10 cellular contexts compared by ENCODE assay signal in genomic region chr18:12686100-12686499, GRCh38. TPM values are rescaled to one million over a fixed set of nuclear protein-coding genes. Genes with fewer than 3 reads are reported as not detected.
DNase-seq lines count a peak whose midpoint lies in the region; ATAC-seq, FAIRE-seq and TF ChIP-seq lines count a peak whose summit lies in the region.
"Had no signal": no experiment of that assay in that cellular context is flagged by ENCODE, and none has a peak within 500 bp of the region (broad histone marks: within the 10 kb centered on the region; RNA-seq: fewer than 3 reads in every experiment).

No MANE protein-coding gene starts in this region.

- no peak overlapping the region for H4K8ac ChIP-seq in H9 (replicated peaks; ENCODE audit: insufficient read length, low read depth, low read length)

- no peak overlapping the region for H3T11ph ChIP-seq in H9 (ENCODE audit: low read length)

- H3K23me2 ChIP-seq in H9 (ENCODE audit: insufficient read length, low read depth, low read length, poor library complexity, severe bottlenecking): no peaks in the 10 kb centered on the region

- no peak overlapping the region for H4K5ac ChIP-seq in H9 (ENCODE audit: insufficient read length, low read depth, low read length)

- no peak overlapping the region for H2AK5ac ChIP-seq in H9 (ENCODE audit: insufficient read length, low read length)

- no peak overlapping the region for H2BK20ac ChIP-seq in H9 (ENCODE audit: low read depth, low read length, poor library complexity, severe bottlenecking)

- no peak overlapping the region for H3K18ac ChIP-seq in H9 (ENCODE audit: insufficient read length, low read depth, low read length)

- FAIRE-seq in urothelium cell line (lab: Jason Lieb, UNC): peak; percentile 66

- no peak overlapping the region for H3K4me3 ChIP-seq in cardiac muscle cell
- H3K4me3 ChIP-seq: left ventricle myocardium inferior, SK-N-MC had no signal

- intact Hi-C loops in Right ventricle myocardium superior (cut with DNase I): no loop called here

- H3K4me2 ChIP-seq in H9 (ENCODE audit: insufficient read depth, insufficient read length, low read length): no peak overlapping the region

- H3K4me1 Mint-ChIP-seq in H9: no peaks in the 10 kb centered on the region

- no peak overlapping the region for H3K27ac Mint-ChIP-seq in H9

- H3K27me3 Mint-ChIP-seq in H9 (ENCODE audit: low read depth): no peaks in the 10 kb centered on the region

- H2BK5ac ChIP-seq in H9 (ENCODE audit: insufficient read length, low read length): no peak overlapping the region

- H3K14ac ChIP-seq in H9 (ENCODE audit: insufficient read depth, low read length): no peak overlapping the region

- H2BK12ac ChIP-seq in H9 (ENCODE audit: insufficient read length, low read depth, low read length): no peak overlapping the region

- H3K36me3 Mint-ChIP-seq in H9 (ENCODE audit: insufficient read depth in 1 of 3, low read depth in 3 of 3): peaks cover 4 to 33% (median 8%) of the 10 kb centered on the region in 3 experiments; a peak in 5 of 7 replicates

- no peak overlapping the region for H3K56ac ChIP-seq in H9 (ENCODE audit: insufficient read length, low read depth, low read length)

- peaks cover 17% of the 10 kb centered on the region for H3K36me3 ChIP-seq in cardiac muscle cell

- no peak overlapping the region for H4K91ac ChIP-seq in H9 (ENCODE audit: insufficient read length, low read depth, low read length)

- H3K9me3 ChIP-seq in cardiac muscle cell (ENCODE audit: low read depth) (no peaks in the 10 kb centered on the region), H9 (ENCODE audit: control insufficient read depth, low read depth, low read length) (no peaks in the 10 kb centered on the region)
- H3K9me3 ChIP-seq: left ventricle myocardium inferior had no signal

- no peaks in the 10 kb centered on the region for H3K79me1 ChIP-seq in H9 (ENCODE audit: insufficient read depth, low read depth, low read length, poor library complexity, severe bottlenecking)

- no peak overlapping the region for H2BK15ac ChIP-seq in H9 (ENCODE audit: low read depth, low read length)

- H3K4me1 ChIP-seq in cardiac muscle cell (ENCODE audit: low read depth) (no peaks in the 10 kb centered on the region), H9 (ENCODE audit: insufficient read depth, low read length) (no peaks in the 10 kb centered on the region)
- H3K4me1 ChIP-seq: left ventricle myocardium inferior had no signal

- H3K27ac ChIP-seq in cardiac muscle cell: no peak overlapping the region
- no peak overlapping the region for H3K27ac ChIP-seq in H9 (ENCODE audit: insufficient read length, low read depth, low read length)
- H3K27ac ChIP-seq: left ventricle myocardium inferior, SK-N-MC had no signal

- H3K23ac ChIP-seq in H9 (ENCODE audit: insufficient read length, low read depth, low read length): no peak overlapping the region

- H2AFZ ChIP-seq in H9 (ENCODE audit: low read length): no peak overlapping the region

- ATAC-seq in Right ventricle myocardium superior (ENCODE audit: poor library complexity) (no peak), HG02763 (IDR thresholded peaks at IDR 0.05; ENCODE audit: unreplicated experiment) (no peak)

- peak; percentile 10 for TF ChIP-seq CTCF in cardiac muscle cell (IDR thresholded peaks at IDR 0.05; ENCODE audit: low read depth, low read length)
- TF ChIP-seq CTCF in H9 (conservative IDR thresholded peaks at IDR 0.05): no peak; the same call in 2 of the 3 replicates

- DNase-seq in cardiac muscle cell (ENCODE audit: low read depth in 1 of 2, low spot score in 1 of 2): peak in 1 of 2 donors; percentile 39
- no peak for DNase-seq in Right ventricle myocardium superior
- DNase-seq in NCI-H2227 treated with DMSO at 0.1 percent for 48 hours (lab: John Stamatoyannopoulos, UW): peak; percentile 28
- DNase-seq in cerebellar cortex (ENCODE audit: low spot score): peak; percentile 8
- peak; percentile 49 for DNase-seq in urothelium cell line (ENCODE audit: low spot score)
- no peak for DNase-seq in H9
- no peak for DNase-seq in CD1c-positive myeloid dendritic cell (ENCODE audit: extremely low spot score)
- DNase-seq: left ventricle myocardium inferior had no signal

- H3K9me3 Mint-ChIP-seq in H9: no peaks in the 10 kb centered on the region

- no peak overlapping the region for H3K4ac ChIP-seq in H9 (ENCODE audit: low read depth, low read length)

- H3K27me3 ChIP-seq in cardiac muscle cell (no peaks in the 10 kb centered on the region), H9 (ENCODE audit: insufficient read depth, low read length) (no peaks in the 10 kb centered on the region)

- WGBS in H9 (ENCODE audit: extremely low coverage, insufficient read length, low lambda C conversion rate): no CpG with 5 or more reads among the region's 3 CpGs

- H3K4me3 Mint-ChIP-seq in H9: no peak overlapping the region

- no peak overlapping the region for H3K9ac ChIP-seq in H9 (ENCODE audit: extremely low read depth, insufficient read length, low read length)

- H3K79me2 ChIP-seq in H9 (ENCODE audit: insufficient read depth, low read length): no peaks in the 10 kb centered on the region

- H2BK120ac ChIP-seq in H9 (ENCODE audit: low read depth, low read length, poor library complexity, severe bottlenecking): no peak overlapping the region

- H4K20me1 ChIP-seq in H9 (ENCODE audit: control insufficient read depth, insufficient read depth, insufficient read length): no peaks in the 10 kb centered on the region

RNA-seq across cellular contexts. Expression of gene CEP76, which starts 16.4 kb away (rescaled TPM):
- 13.4 and 13.7 TPM in 2 replicates for total RNA-seq in cardiac muscle cell
- polyA plus RNA-seq in cardiac muscle cell: 8.2 and 16.7 TPM in 2 replicates
- 2.4 TPM for total RNA-seq in Right ventricle myocardium superior
- total RNA-seq in H9 (2021): 18.6 and 19.3 TPM in 2 replicates

RNA-seq across cellular contexts. Expression of gene PSMG2, which starts 16.7 kb away (rescaled TPM):
- total RNA-seq in cardiac muscle cell (47.2 and 70.3 TPM in 2 replicates), Right ventricle myocardium superior (42.6 TPM), H9 (2021) (71.9 and 72.2 TPM in 2 replicates)
- polyA plus RNA-seq in cardiac muscle cell: 82.2 and 100 TPM in 2 replicates

RNA-seq across cellular contexts. Expression of gene SPIRE1, which starts 28.2 kb away (rescaled TPM):
- total RNA-seq in cardiac muscle cell (13.5 and 19.6 TPM in 2 replicates), Right ventricle myocardium superior (33.5 TPM), H9 (2021) (13.6 and 16.6 TPM in 2 replicates)
- 17.8 and 19.7 TPM in 2 replicates for polyA plus RNA-seq in cardiac muscle cell

Comparison
In these comparisons a context has a peak if more than half of its experiments do, and no peak if none do; other contexts are left out.
1. DNase-seq: peak in NCI-H2227 treated with DMSO at 0.1 percent for 48 hours (single experiment), cerebellar cortex (single experiment) and urothelium cell line (single experiment); none in Right ventricle myocardium superior (single experiment), H9 (single experiment) and CD1c-positive myeloid dendritic cell (single experiment).